8 cellular contexts compared by ENCODE assay signal in genomic region chr14:22822619-22823551, GRCh38. TPM values are rescaled to one million over a fixed set of nuclear protein-coding genes. Genes with fewer than 3 reads are reported as not detected.
DNase-seq lines count a peak whose midpoint lies in the region; ATAC-seq and TF ChIP-seq lines count a peak whose summit lies in the region.

No MANE protein-coding gene starts in this region.

- DNase-seq in G401 (ENCODE audit: low spot score) (peak; percentile 67), HCEC 1CT (peak; percentile 79), NCI-H526 treated with DMSO at 0.1 percent for 48 hours (lab: John Stamatoyannopoulos, UW) (peak; percentile 20), activated T-cell treated with anti-CD3 and anti-CD28 coated beads for 48 hours (ENCODE audit: low read depth) (peak; percentile 67), esophagus squamous epithelium (lab: John Stamatoyannopoulos, UW) (no peak), RKO (ENCODE audit: low spot score) (no peak)
- DNase-seq in naive thymus-derived CD4-positive, alpha-beta T cell, result peak; percentile 50 to 71 (median 65)
- peak; percentile 47 for DNase-seq in stimulated activated naive B cell treated with anti-CD40 and anti-IgM and Interleukin-4, amounts not matched to agents 10 μg/mL and 1 μg/mL and 100 μg/mL, for 72 hours

- peak; percentile 83 for ATAC-seq in naive thymus-derived CD4-positive, alpha-beta T cell
- ATAC-seq in stimulated activated naive B cell treated with anti-CD40 and anti-IgM and Interleukin-4, amounts not matched to agents 10 μg/mL and 1 μg/mL and 100 μg/mL, for 72 hours (replicated peaks), result peak; percentile 75 to 82

- no peaks in the 10 kb centered on the region for H3K36me3 ChIP-seq in esophagus squamous epithelium
- no peaks in the 10 kb centered on the region for H3K36me3 ChIP-seq in naive thymus-derived CD4-positive, alpha-beta T cell (ENCODE audit: control insufficient read depth in 2 of 3, insufficient read depth in 3 of 3, low read length in 3 of 3)

- peak overlapping the region; percentile 47 to 78 (median 66) for H3K4me3 Mint-ChIP-seq in naive thymus-derived CD4-positive, alpha-beta T cell
- H3K4me3 Mint-ChIP-seq in stimulated activated naive B cell treated with anti-CD40 and anti-IgM and Interleukin-4, amounts not matched to agents 10 μg/mL and 1 μg/mL and 100 μg/mL, for 72 hours, result peak overlapping the region; percentile 73 to 85

- peaks cover 6 to 37% (median 24%) of the 10 kb centered on the region in 7 donors for H3K4me1 Mint-ChIP-seq in naive thymus-derived CD4-positive, alpha-beta T cell
- peaks cover 26 to 61% of the 10 kb centered on the region in 2 donors for H3K4me1 Mint-ChIP-seq in stimulated activated naive B cell treated with anti-CD40 and anti-IgM and Interleukin-4, amounts not matched to agents 10 μg/mL and 1 μg/mL and 100 μg/mL, for 72 hours

- intact Hi-C loops in esophagus squamous epithelium (cut with DNase I), result no loop called here
- intact Hi-C loops in naive thymus-derived CD4-positive, alpha-beta T cell (cut with micrococcal nuclease), result loop anchor here (1.0 to 10.0 kb wide), 10 partner anchors 30 to 266 kb away; partner anchors contain the start of genes AJUBA (in 1 of the 2) and CDH24 (in 1 of the 2)

- no peaks in the 10 kb centered on the region for H3K9me3 Mint-ChIP-seq in naive thymus-derived CD4-positive, alpha-beta T cell
- H3K9me3 Mint-ChIP-seq in stimulated activated naive B cell treated with anti-CD40 and anti-IgM and Interleukin-4, amounts not matched to agents 10 μg/mL and 1 μg/mL and 100 μg/mL, for 72 hours, result no peaks in the 10 kb centered on the region

- H3K36me3 Mint-ChIP-seq in naive thymus-derived CD4-positive, alpha-beta T cell, result no peaks in the 10 kb centered on the region
- no peaks in the 10 kb centered on the region for H3K36me3 Mint-ChIP-seq in stimulated activated naive B cell treated with anti-CD40 and anti-IgM and Interleukin-4, amounts not matched to agents 10 μg/mL and 1 μg/mL and 100 μg/mL, for 72 hours

- peak overlapping the region; percentile 34 to 91 (median 78) for H3K27ac ChIP-seq in esophagus squamous epithelium
- H3K27ac ChIP-seq in naive thymus-derived CD4-positive, alpha-beta T cell (ENCODE audit: low read depth, low read length), result no peak overlapping the region

- H3K27ac Mint-ChIP-seq in naive thymus-derived CD4-positive, alpha-beta T cell, result peak overlapping the region in 5 of 9 donors; percentile 11 to 76 (median 65)
- peak overlapping the region; percentile 51 for H3K27ac Mint-ChIP-seq in stimulated activated naive B cell treated with anti-CD40 and anti-IgM and Interleukin-4, amounts not matched to agents 10 μg/mL and 1 μg/mL and 100 μg/mL, for 72 hours

- in situ Hi-C loops in G401 (cut with HindIII; ENCODE audit: low sequenced_read_pairs), result no loop called here

- no peak for TF ChIP-seq POLR2A in esophagus squamous epithelium (IDR thresholded peaks at IDR 0.05)

- peaks cover 0 to 16% (median 4%) of the 10 kb centered on the region in 5 donors for H3K27me3 Mint-ChIP-seq in naive thymus-derived CD4-positive, alpha-beta T cell
- no peaks in the 10 kb centered on the region for H3K27me3 Mint-ChIP-seq in stimulated activated naive B cell treated with anti-CD40 and anti-IgM and Interleukin-4, amounts not matched to agents 10 μg/mL and 1 μg/mL and 100 μg/mL, for 72 hours

- H3K4me3 ChIP-seq in esophagus squamous epithelium, result peak overlapping the region; percentile 17 to 74 (median 46)
- H3K4me3 ChIP-seq in naive thymus-derived CD4-positive, alpha-beta T cell (ENCODE audit: low read length), result peak overlapping the region; percentile 38

- H3K4me1 ChIP-seq in esophagus squamous epithelium, result peaks cover 6 to 58% (median 19%) of the 10 kb centered on the region in 3 donors
- H3K4me1 ChIP-seq in naive thymus-derived CD4-positive, alpha-beta T cell (ENCODE audit: control insufficient read depth in 2 of 2, insufficient read depth in 2 of 2, low read length in 2 of 2), result peaks cover 0 to 17% of the 10 kb centered on the region in 2 donors

- peak; percentile 70 to 90 (median 84) for TF ChIP-seq CTCF in esophagus squamous epithelium (IDR thresholded peaks at IDR 0.05)

- 0 to 3% methylated on average over 22 to 24 of the region's 41 CpGs for WGBS in esophagus squamous epithelium, 2 donors

- no peaks in the 10 kb centered on the region for H3K9me3 ChIP-seq in esophagus squamous epithelium
- no peaks in the 10 kb centered on the region for H3K9me3 ChIP-seq in naive thymus-derived CD4-positive, alpha-beta T cell (ENCODE audit: control insufficient read depth in 2 of 3, low read length in 3 of 3)

- POLR2A ChIA-PET in naive thymus-derived CD4-positive, alpha-beta T cell (lab: Charles Lee), result interaction anchor here (0.7 to 5.0 kb wide), 11 partner anchors 10 to 266 kb away, joined by 3 to 18 read pairs (median 5); partner anchors contain the start of gene LRP10

- peaks cover 0 to 4% (median 0%) of the 10 kb centered on the region in 4 donors for H3K27me3 ChIP-seq in esophagus squamous epithelium
- no peaks in the 10 kb centered on the region for H3K27me3 ChIP-seq in naive thymus-derived CD4-positive, alpha-beta T cell (ENCODE audit: control insufficient read depth in 2 of 2, insufficient read depth in 2 of 2, low read length in 2 of 2)

- CTCF ChIA-PET in naive thymus-derived CD4-positive, alpha-beta T cell (lab: Charles Lee), result interaction anchor here (0.5 to 7.7 kb wide), 31 partner anchors 11 to 910 kb away, joined by 3 to 143 read pairs (median 5); partner anchors contain the start of genes AJUBA, DAD1, PRMT5 and RBM23

RNA-seq across cellular contexts. Expression of gene MRPL52, which starts 6.8 kb away (rescaled TPM):
- total RNA-seq in G401 (2014; rRNA removed; shearing (Covaris generic)), result 77.9 and 133 TPM in 2 replicates
- total RNA-seq in esophagus squamous epithelium, result 100 to 1,000 TPM in 1 of 4 donors, 10 to 100 TPM in 3; 32.8 to 142 (median 82.1) TPM
- 100 to 1,000 TPM in 1 of 5 experiments, 10 to 100 TPM in 4; 32.9 to 118 (median 48.2) TPM for total RNA-seq in naive thymus-derived CD4-positive, alpha-beta T cell
- 100 to 1,000 TPM; 169 to 189 TPM for polyA plus RNA-seq in naive thymus-derived CD4-positive, alpha-beta T cell

RNA-seq across cellular contexts. Expression of gene SLC7A7, which starts 7.7 kb away (rescaled TPM):
- 27.3 and 28.1 TPM in 2 replicates for total RNA-seq in G401 (2014; rRNA removed; shearing (Covaris generic))
- total RNA-seq in esophagus squamous epithelium, result 10 to 100 TPM in 1 of 4 donors, 1 to 10 TPM in 2, not detected in 1; 2.5 to 12.6 (median 7.8) TPM
- total RNA-seq in naive thymus-derived CD4-positive, alpha-beta T cell, result 10 to 100 TPM in 1 of 5 experiments, 1 to 10 TPM in 4; 1.1 to 71.1 (median 2.7) TPM
- 1 to 10 TPM; 1.1 to 1.4 TPM for polyA plus RNA-seq in naive thymus-derived CD4-positive, alpha-beta T cell

RNA-seq across cellular contexts. Expression of gene MMP14, which starts 13.5 kb away (rescaled TPM):
- 294 and 298 TPM in 2 replicates for total RNA-seq in G401 (2014; rRNA removed; shearing (Covaris generic))
- total RNA-seq in esophagus squamous epithelium, result 100 to 1,000 TPM in 3 of 4 donors, 10 to 100 TPM in 1; 67.9 to 127 (median 102) TPM
- 1 to 10 TPM; 1.8 to 6.6 (median 2.0) TPM for total RNA-seq in naive thymus-derived CD4-positive, alpha-beta T cell
- not detected for polyA plus RNA-seq in naive thymus-derived CD4-positive, alpha-beta T cell

RNA-seq across cellular contexts. Expression of gene LRP10, which starts 48.7 kb away (rescaled TPM):
- 37.1 and 41.5 TPM in 2 replicates for total RNA-seq in G401 (2014; rRNA removed; shearing (Covaris generic))
- total RNA-seq in esophagus squamous epithelium, result 100 to 1,000 TPM; 111 to 314 (median 128) TPM
- total RNA-seq in naive thymus-derived CD4-positive, alpha-beta T cell, result 10 to 100 TPM; 55.5 to 76.1 (median 72.3) TPM
- polyA plus RNA-seq in naive thymus-derived CD4-positive, alpha-beta T cell, result 100 to 1,000 TPM in 1 of 2 donors, 10 to 100 TPM in 1; 68.0 to 103 TPM

RNA-seq across cellular contexts. Expression of gene OXA1L, which starts 56.4 kb away (rescaled TPM):
- total RNA-seq in G401 (2014; rRNA removed; shearing (Covaris generic)), result 187 and 240 TPM in 2 replicates
- total RNA-seq in esophagus squamous epithelium, result 10 to 100 TPM; 52.1 to 85.8 (median 73.4) TPM
- 100 to 1,000 TPM; 112 to 177 (median 144) TPM for total RNA-seq in naive thymus-derived CD4-positive, alpha-beta T cell
- polyA plus RNA-seq in naive thymus-derived CD4-positive, alpha-beta T cell, result 10 to 100 TPM; 62.8 to 76.6 TPM

Comparison
In these comparisons a context has a peak if more than half of its experiments do, and no peak if none do; other contexts are left out.
1. DNase-seq: peak in G401 (single experiment), HCEC 1CT (single experiment), NCI-H526 treated with DMSO at 0.1 percent for 48 hours (single experiment), activated T-cell treated with anti-CD3 and anti-CD28 coated beads for 48 hours (single experiment), naive thymus-derived CD4-positive, alpha-beta T cell (9 of 9) and stimulated activated naive B cell treated with anti-CD40 and anti-IgM and Interleukin-4, amounts not matched to agents 10 μg/mL and 1 μg/mL and 100 μg/mL, for 72 hours (single experiment); none in esophagus squamous epithelium (single experiment) and RKO (single experiment).
2. RNA of gene MMP14, which starts 13.5 kb away (total RNA-seq): 294 to 298 TPM in G401 and 67.9 to 127 TPM in esophagus squamous epithelium; 1.8 to 6.6 TPM in naive thymus-derived CD4-positive, alpha-beta T cell; every median in the first group is over 4 times any median in the second.